1 cellular context compared by ENCODE assay signal in the genomic region with DNA sequence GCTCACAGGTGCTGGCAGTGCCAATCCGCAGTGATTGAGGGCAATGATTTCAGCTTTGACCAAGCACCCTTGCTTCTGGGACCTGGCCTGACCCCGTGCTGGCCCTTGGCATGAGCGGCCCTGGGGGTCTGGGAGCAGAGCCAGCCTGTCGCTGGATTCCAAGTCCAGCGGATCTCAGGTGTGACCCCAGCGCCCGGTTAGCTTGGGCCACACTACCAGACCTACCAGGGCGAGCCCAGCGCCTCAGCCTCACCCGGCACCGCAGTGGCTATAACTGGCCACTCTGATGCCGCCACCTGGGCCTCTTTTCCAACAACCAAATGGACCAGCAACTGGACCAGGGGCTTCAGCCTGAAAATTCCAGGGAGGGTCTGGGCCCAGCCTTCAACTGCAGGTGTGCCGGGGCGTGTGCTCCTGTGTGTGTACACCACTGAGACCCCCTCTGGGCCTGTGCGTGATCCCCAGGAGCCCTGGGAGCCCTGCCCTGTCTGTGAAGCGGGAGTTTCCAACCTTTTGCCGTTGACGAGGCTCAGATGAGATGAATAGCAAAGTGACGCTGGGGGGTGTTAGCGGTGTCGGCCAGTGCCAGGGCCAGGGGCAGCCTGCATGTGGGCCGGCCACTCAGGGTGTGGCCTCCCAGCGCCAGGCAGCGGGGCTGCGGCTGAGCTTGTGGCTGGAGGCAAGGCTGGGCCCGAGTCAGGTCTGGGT.
TF ChIP-seq lines count a peak whose summit lies in the region.

No MANE protein-coding gene starts in this region.

TF ChIP-seq in HepG2, 621 proteins besides CTCF, POLR2A, EP300 and RAD21 (continued from another document and continues in another):
- TF ChIP-seq, protein P1, sequence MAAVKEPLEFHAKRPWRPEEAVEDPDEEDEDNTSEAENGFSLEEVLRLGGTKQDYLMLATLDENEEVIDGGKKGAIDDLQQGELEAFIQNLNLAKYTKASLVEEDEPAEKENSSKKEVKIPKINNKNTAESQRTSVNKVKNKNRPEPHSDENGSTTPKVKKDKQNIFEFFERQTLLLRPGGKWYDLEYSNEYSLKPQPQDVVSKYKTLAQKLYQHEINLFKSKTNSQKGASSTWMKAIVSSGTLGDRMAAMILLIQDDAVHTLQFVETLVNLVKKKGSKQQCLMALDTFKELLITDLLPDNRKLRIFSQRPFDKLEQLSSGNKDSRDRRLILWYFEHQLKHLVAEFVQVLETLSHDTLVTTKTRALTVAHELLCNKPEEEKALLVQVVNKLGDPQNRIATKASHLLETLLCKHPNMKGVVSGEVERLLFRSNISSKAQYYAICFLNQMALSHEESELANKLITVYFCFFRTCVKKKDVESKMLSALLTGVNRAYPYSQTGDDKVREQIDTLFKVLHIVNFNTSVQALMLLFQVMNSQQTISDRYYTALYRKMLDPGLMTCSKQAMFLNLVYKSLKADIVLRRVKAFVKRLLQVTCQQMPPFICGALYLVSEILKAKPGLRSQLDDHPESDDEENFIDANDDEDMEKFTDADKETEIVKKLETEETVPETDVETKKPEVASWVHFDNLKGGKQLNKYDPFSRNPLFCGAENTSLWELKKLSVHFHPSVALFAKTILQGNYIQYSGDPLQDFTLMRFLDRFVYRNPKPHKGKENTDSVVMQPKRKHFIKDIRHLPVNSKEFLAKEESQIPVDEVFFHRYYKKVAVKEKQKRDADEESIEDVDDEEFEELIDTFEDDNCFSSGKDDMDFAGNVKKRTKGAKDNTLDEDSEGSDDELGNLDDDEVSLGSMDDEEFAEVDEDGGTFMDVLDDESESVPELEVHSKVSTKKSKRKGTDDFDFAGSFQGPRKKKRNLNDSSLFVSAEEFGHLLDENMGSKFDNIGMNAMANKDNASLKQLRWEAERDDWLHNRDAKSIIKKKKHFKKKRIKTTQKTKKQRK (IDR thresholded peaks at IDR 0.05; ENCODE audit: low read length) = no peak
- TF ChIP-seq SP4 (CRISPR knock-in tag; IDR thresholded peaks at IDR 0.05) (no peak), SPEN (CRISPR knock-in tag; IDR thresholded peaks at IDR 0.05; ENCODE audit: low read depth) (no peak), SAP130 (CRISPR knock-in tag; IDR thresholded peaks at IDR 0.05; ENCODE audit: low read depth) (peak; percentile 25; the same call in 1 of the 2 replicates), HDAC1 (CRISPR knock-in tag; IDR thresholded peaks at IDR 0.05) (no peak; the same call in 1 of the 2 replicates), ZNF3 (CRISPR knock-in tag; IDR thresholded peaks at IDR 0.05) (no peak), MEIS1 (CRISPR knock-in tag; IDR thresholded peaks at IDR 0.05; ENCODE audit: borderline replicate concordance) (no peak), ZNF343 (CRISPR knock-in tag; IDR thresholded peaks at IDR 0.05) (no peak), ZNF670 (CRISPR knock-in tag; IDR thresholded peaks at IDR 0.05; ENCODE audit: borderline replicate concordance) (no peak), IRF2 (CRISPR knock-in tag; IDR thresholded peaks at IDR 0.05) (no peak), NFYB (CRISPR knock-in tag; IDR thresholded peaks at IDR 0.05) (no peak), FOSL1 (CRISPR knock-in tag; IDR thresholded peaks at IDR 0.05; ENCODE audit: borderline replicate concordance) (no peak), ONECUT2 (CRISPR knock-in tag; IDR thresholded peaks at IDR 0.05) (no peak), ZNF75D (CRISPR knock-in tag; IDR thresholded peaks at IDR 0.05; ENCODE audit: borderline replicate concordance) (no peak), NCOR1 (IDR thresholded peaks at IDR 0.05; ENCODE audit: borderline replicate concordance, low read length) (no peak), FLYWCH1 (CRISPR knock-in tag; IDR thresholded peaks at IDR 0.05) (no peak), ZNF121 (CRISPR knock-in tag; IDR thresholded peaks at IDR 0.05) (no peak), MED13 (CRISPR knock-in tag; IDR thresholded peaks at IDR 0.05) (no peak), AKAP8 (CRISPR knock-in tag; IDR thresholded peaks at IDR 0.05) (no peak), SMC3 (IDR thresholded peaks at IDR 0.05; ENCODE audit: low read length) (no peak), ZNF292 (CRISPR knock-in tag; IDR thresholded peaks at IDR 0.05; ENCODE audit: borderline replicate concordance, low read depth) (no peak), ZNF138 (CRISPR knock-in tag; IDR thresholded peaks at IDR 0.05; ENCODE audit: low read depth) (no peak; the same call in 1 of the 2 replicates), FOXC1 (CRISPR knock-in tag; IDR thresholded peaks at IDR 0.05; ENCODE audit: borderline replicate concordance) (no peak; the same call in 1 of the 2 replicates), ZNF83 (CRISPR knock-in tag; IDR thresholded peaks at IDR 0.05; ENCODE audit: borderline replicate concordance) (no peak)
- TF ChIP-seq, protein P2, sequence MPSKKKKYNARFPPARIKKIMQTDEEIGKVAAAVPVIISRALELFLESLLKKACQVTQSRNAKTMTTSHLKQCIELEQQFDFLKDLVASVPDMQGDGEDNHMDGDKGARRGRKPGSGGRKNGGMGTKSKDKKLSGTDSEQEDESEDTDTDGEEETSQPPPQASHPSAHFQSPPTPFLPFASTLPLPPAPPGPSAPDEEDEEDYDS (CRISPR knock-in tag; IDR thresholded peaks at IDR 0.05) = no peak
- TF ChIP-seq, protein P3, sequence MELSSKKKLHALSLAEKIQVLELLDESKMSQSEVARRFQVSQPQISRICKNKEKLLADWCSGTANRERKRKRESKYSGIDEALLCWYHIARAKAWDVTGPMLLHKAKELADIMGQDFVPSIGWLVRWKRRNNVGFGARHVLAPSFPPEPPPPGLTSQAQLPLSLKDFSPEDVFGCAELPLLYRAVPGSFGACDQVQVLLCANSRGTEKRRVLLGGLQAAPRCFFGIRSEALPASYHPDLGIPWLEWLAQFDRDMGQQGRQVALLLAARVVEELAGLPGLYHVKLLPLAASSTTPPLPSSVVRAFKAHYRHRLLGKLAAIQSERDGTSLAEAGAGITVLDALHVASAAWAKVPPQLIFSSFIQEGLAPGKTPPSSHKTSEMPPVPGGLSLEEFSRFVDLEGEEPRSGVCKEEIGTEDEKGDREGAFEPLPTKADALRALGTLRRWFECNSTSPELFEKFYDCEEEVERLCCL (CRISPR knock-in tag; IDR thresholded peaks at IDR 0.05; ENCODE audit: borderline replicate concordance) = no peak
- TF ChIP-seq, protein P4, sequence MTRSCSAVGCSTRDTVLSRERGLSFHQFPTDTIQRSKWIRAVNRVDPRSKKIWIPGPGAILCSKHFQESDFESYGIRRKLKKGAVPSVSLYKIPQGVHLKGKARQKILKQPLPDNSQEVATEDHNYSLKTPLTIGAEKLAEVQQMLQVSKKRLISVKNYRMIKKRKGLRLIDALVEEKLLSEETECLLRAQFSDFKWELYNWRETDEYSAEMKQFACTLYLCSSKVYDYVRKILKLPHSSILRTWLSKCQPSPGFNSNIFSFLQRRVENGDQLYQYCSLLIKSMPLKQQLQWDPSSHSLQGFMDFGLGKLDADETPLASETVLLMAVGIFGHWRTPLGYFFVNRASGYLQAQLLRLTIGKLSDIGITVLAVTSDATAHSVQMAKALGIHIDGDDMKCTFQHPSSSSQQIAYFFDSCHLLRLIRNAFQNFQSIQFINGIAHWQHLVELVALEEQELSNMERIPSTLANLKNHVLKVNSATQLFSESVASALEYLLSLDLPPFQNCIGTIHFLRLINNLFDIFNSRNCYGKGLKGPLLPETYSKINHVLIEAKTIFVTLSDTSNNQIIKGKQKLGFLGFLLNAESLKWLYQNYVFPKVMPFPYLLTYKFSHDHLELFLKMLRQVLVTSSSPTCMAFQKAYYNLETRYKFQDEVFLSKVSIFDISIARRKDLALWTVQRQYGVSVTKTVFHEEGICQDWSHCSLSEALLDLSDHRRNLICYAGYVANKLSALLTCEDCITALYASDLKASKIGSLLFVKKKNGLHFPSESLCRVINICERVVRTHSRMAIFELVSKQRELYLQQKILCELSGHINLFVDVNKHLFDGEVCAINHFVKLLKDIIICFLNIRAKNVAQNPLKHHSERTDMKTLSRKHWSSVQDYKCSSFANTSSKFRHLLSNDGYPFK (CRISPR knock-in tag; IDR thresholded peaks at IDR 0.05; ENCODE audit: borderline replicate concordance) = no peak
- TF ChIP-seq, protein P5, sequence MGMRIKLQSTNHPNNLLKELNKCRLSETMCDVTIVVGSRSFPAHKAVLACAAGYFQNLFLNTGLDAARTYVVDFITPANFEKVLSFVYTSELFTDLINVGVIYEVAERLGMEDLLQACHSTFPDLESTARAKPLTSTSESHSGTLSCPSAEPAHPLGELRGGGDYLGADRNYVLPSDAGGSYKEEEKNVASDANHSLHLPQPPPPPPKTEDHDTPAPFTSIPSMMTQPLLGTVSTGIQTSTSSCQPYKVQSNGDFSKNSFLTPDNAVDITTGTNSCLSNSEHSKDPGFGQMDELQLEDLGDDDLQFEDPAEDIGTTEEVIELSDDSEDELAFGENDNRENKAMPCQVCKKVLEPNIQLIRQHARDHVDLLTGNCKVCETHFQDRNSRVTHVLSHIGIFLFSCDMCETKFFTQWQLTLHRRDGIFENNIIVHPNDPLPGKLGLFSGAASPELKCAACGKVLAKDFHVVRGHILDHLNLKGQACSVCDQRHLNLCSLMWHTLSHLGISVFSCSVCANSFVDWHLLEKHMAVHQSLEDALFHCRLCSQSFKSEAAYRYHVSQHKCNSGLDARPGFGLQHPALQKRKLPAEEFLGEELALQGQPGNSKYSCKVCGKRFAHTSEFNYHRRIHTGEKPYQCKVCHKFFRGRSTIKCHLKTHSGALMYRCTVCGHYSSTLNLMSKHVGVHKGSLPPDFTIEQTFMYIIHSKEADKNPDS (CRISPR knock-in tag; IDR thresholded peaks at IDR 0.05) = no peak
- TF ChIP-seq, protein P6, sequence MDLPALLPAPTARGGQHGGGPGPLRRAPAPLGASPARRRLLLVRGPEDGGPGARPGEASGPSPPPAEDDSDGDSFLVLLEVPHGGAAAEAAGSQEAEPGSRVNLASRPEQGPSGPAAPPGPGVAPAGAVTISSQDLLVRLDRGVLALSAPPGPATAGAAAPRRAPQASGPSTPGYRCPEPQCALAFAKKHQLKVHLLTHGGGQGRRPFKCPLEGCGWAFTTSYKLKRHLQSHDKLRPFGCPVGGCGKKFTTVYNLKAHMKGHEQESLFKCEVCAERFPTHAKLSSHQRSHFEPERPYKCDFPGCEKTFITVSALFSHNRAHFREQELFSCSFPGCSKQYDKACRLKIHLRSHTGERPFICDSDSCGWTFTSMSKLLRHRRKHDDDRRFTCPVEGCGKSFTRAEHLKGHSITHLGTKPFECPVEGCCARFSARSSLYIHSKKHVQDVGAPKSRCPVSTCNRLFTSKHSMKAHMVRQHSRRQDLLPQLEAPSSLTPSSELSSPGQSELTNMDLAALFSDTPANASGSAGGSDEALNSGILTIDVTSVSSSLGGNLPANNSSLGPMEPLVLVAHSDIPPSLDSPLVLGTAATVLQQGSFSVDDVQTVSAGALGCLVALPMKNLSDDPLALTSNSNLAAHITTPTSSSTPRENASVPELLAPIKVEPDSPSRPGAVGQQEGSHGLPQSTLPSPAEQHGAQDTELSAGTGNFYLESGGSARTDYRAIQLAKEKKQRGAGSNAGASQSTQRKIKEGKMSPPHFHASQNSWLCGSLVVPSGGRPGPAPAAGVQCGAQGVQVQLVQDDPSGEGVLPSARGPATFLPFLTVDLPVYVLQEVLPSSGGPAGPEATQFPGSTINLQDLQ (CRISPR knock-in tag; IDR thresholded peaks at IDR 0.05) = no peak
- TF ChIP-seq, protein P7, sequence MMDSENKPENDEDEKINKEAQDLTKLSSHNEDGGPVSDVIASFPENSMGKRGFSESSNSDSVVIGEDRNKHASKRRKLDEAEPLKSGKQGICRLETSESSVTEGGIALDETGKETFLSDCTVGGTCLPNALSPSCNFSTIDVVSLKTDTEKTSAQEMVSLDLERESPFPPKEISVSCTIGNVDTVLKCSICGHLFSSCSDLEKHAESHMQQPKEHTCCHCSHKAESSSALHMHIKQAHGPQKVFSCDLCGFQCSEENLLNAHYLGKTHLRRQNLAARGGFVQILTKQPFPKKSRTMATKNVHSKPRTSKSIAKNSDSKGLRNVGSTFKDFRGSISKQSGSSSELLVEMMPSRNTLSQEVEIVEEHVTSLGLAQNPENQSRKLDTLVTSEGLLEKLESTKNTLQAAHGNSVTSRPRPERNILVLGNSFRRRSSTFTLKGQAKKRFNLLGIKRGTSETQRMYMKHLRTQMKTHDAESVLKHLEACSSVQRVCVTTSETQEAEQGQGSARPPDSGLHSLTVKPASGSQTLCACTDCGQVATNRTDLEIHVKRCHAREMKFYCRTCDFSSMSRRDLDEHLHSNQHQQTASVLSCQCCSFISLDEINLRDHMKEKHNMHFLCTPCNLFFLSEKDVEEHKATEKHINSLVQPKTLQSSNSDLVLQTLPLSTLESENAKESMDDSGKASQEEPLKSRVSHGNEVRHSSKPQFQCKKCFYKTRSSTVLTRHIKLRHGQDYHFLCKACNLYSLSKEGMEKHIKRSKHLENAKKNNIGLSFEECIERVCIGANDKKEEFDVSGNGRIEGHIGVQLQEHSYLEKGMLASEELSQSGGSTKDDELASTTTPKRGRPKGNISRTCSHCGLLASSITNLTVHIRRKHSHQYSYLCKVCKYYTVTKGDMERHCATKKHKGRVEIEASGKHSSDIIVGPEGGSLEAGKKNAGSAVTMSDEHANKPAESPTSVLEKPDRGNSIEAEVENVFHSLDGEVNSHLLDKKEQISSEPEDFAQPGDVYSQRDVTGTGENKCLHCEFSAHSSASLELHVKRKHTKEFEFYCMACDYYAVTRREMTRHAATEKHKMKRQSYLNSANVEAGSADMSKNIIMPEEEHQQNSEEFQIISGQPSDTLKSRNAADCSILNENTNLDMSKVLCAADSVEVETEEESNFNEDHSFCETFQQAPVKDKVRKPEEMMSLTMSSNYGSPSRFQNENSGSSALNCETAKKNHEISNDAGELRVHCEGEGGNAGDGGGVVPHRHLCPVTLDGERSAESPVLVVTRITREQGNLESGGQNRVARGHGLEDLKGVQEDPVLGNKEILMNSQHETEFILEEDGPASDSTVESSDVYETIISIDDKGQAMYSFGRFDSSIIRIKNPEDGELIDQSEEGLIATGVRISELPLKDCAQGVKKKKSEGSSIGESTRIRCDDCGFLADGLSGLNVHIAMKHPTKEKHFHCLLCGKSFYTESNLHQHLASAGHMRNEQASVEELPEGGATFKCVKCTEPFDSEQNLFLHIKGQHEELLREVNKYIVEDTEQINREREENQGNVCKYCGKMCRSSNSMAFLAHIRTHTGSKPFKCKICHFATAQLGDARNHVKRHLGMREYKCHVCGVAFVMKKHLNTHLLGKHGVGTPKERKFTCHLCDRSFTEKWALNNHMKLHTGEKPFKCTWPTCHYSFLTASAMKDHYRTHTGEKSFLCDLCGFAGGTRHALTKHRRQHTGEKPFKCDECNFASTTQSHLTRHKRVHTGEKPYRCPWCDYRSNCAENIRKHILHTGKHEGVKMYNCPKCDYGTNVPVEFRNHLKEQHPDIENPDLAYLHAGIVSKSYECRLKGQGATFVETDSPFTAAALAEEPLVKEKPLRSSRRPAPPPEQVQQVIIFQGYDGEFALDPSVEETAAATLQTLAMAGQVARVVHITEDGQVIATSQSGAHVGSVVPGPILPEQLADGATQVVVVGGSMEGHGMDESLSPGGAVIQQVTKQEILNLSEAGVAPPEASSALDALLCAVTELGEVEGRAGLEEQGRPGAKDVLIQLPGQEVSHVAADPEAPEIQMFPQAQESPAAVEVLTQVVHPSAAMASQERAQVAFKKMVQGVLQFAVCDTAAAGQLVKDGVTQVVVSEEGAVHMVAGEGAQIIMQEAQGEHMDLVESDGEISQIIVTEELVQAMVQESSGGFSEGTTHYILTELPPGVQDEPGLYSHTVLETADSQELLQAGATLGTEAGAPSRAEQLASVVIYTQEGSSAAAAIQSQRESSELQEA (CRISPR knock-in tag; IDR thresholded peaks at IDR 0.05; ENCODE audit: not compliant biosample characterization) = no peak
